In the genomic region with DNA sequence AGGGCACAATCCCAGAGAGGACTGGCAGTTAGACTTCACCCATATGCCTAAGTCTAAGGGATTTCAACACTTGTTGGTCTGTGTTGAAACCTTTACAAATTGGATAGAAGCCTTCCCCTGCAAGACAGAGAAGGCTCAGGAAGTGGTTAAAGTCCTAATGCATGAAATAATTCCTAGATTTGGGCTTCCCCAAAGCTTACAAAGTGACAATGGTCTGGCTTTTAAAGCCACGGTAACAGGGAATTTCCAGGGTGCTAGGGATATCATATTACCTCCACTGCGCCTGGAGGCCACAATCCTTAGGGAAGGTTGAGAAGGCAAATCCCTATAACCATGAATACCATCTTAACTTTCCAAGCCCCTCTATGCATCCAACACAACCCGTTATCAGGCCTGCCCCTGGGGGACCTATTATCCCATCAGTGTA, we compare ENCODE assay signal across 2 cellular contexts.
TF ChIP-seq lines count a peak whose summit lies in the region.

No MANE protein-coding gene starts in this region.

TF ChIP-seq in liver, 16 proteins besides CTCF, POLR2A, EP300 and RAD21:
- no peak for TF ChIP-seq TAF1 (conservative IDR thresholded peaks at IDR 0.05)
- TF ChIP-seq FOXA1 (IDR thresholded peaks at IDR 0.05), result no peak
- TF ChIP-seq, protein P1, sequence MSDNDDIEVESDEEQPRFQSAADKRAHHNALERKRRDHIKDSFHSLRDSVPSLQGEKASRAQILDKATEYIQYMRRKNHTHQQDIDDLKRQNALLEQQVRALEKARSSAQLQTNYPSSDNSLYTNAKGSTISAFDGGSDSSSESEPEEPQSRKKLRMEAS (IDR thresholded peaks at IDR 0.05), result no peak
- TF ChIP-seq EGR1 (IDR thresholded peaks at IDR 0.05; ENCODE audit: low read depth in 2 of 2), result no peak
- no peak for TF ChIP-seq FOXA2 (IDR thresholded peaks at IDR 0.05)
- peak; percentile 63 for TF ChIP-seq HNF4G (IDR thresholded peaks at IDR 0.05)
- TF ChIP-seq HNF4A (conservative IDR thresholded peaks at IDR 0.05), result peak; percentile 86 to 92
- TF ChIP-seq RXRA (IDR thresholded peaks at IDR 0.05), result peak in 1 of 2 donors; percentile 11
- TF ChIP-seq, protein P2, sequence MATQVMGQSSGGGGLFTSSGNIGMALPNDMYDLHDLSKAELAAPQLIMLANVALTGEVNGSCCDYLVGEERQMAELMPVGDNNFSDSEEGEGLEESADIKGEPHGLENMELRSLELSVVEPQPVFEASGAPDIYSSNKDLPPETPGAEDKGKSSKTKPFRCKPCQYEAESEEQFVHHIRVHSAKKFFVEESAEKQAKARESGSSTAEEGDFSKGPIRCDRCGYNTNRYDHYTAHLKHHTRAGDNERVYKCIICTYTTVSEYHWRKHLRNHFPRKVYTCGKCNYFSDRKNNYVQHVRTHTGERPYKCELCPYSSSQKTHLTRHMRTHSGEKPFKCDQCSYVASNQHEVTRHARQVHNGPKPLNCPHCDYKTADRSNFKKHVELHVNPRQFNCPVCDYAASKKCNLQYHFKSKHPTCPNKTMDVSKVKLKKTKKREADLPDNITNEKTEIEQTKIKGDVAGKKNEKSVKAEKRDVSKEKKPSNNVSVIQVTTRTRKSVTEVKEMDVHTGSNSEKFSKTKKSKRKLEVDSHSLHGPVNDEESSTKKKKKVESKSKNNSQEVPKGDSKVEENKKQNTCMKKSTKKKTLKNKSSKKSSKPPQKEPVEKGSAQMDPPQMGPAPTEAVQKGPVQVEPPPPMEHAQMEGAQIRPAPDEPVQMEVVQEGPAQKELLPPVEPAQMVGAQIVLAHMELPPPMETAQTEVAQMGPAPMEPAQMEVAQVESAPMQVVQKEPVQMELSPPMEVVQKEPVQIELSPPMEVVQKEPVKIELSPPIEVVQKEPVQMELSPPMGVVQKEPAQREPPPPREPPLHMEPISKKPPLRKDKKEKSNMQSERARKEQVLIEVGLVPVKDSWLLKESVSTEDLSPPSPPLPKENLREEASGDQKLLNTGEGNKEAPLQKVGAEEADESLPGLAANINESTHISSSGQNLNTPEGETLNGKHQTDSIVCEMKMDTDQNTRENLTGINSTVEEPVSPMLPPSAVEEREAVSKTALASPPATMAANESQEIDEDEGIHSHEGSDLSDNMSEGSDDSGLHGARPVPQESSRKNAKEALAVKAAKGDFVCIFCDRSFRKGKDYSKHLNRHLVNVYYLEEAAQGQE (IDR thresholded peaks at IDR 0.05), result no peak
- TF ChIP-seq NR2F2 (IDR thresholded peaks at IDR 0.05), result no peak
- TF ChIP-seq YY1 (IDR thresholded peaks at IDR 0.05), result no peak
- peak; percentile 46 for TF ChIP-seq SP1 (IDR thresholded peaks at IDR 0.05)
- no peak for TF ChIP-seq GABPA (IDR thresholded peaks at IDR 0.05 in 1 of 2, conservative IDR thresholded peaks at IDR 0.05 in 1 of 2)
- TF ChIP-seq, protein P3, sequence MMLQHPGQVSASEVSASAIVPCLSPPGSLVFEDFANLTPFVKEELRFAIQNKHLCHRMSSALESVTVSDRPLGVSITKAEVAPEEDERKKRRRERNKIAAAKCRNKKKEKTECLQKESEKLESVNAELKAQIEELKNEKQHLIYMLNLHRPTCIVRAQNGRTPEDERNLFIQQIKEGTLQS (IDR thresholded peaks at IDR 0.05), result no peak
- no peak for TF ChIP-seq JUND (IDR thresholded peaks at IDR 0.05)
- TF ChIP-seq, protein P4, sequence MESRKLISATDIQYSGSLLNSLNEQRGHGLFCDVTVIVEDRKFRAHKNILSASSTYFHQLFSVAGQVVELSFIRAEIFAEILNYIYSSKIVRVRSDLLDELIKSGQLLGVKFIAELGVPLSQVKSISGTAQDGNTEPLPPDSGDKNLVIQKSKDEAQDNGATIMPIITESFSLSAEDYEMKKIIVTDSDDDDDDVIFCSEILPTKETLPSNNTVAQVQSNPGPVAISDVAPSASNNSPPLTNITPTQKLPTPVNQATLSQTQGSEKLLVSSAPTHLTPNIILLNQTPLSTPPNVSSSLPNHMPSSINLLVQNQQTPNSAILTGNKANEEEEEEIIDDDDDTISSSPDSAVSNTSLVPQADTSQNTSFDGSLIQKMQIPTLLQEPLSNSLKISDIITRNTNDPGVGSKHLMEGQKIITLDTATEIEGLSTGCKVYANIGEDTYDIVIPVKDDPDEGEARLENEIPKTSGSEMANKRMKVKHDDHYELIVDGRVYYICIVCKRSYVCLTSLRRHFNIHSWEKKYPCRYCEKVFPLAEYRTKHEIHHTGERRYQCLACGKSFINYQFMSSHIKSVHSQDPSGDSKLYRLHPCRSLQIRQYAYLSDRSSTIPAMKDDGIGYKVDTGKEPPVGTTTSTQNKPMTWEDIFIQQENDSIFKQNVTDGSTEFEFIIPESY (IDR thresholded peaks at IDR 0.05), result no peak

TF ChIP-seq in H1, 55 proteins besides CTCF, POLR2A, EP300 and RAD21:
- TF ChIP-seq CTBP2 (IDR thresholded peaks at IDR 0.05; ENCODE audit: borderline replicate concordance, insufficient read depth, insufficient read length, low read length) (no peak), EGR1 (IDR thresholded peaks at IDR 0.05; ENCODE audit: borderline replicate concordance, low read depth, low read length) (no peak), SP2 (IDR thresholded peaks at IDR 0.05; ENCODE audit: low read length) (no peak), FOSL1 (IDR thresholded peaks at IDR 0.05; ENCODE audit: insufficient read depth, low read depth, low read length) (no peak), KDM4A (IDR thresholded peaks at IDR 0.05; ENCODE audit: low read depth, low read length, severe bottlenecking) (no peak), NANOG (IDR thresholded peaks at IDR 0.05; ENCODE audit: insufficient read depth, low read depth, low read length, poor library complexity, severe bottlenecking) (no peak), HDAC2 (IDR thresholded peaks at IDR 0.05; ENCODE audit: borderline replicate concordance in 1 of 2, low read depth in 2 of 2, low read length in 2 of 2) (no peak), RBBP5 (IDR thresholded peaks at IDR 0.05; ENCODE audit: borderline replicate concordance, low read depth, low read length) (no peak), JUND (IDR thresholded peaks at IDR 0.05; ENCODE audit: low read length) (no peak), SIX5 (IDR thresholded peaks at IDR 0.05; ENCODE audit: low read depth, low read length) (no peak), CBX8 (IDR thresholded peaks at IDR 0.05; ENCODE audit: borderline replicate concordance, low read depth, low read length) (no peak), GTF2F1 (IDR thresholded peaks at IDR 0.05; ENCODE audit: borderline replicate concordance, low read depth, low read length) (no peak), TBP (IDR thresholded peaks at IDR 0.05; ENCODE audit: low read depth, low read length) (no peak), KDM1A (IDR thresholded peaks at IDR 0.05; ENCODE audit: borderline replicate concordance, low read length) (no peak), TEAD4 (IDR thresholded peaks at IDR 0.05; ENCODE audit: low read depth, low read length) (no peak), SP4 (IDR thresholded peaks at IDR 0.05; ENCODE audit: low read length) (no peak)
- TF ChIP-seq, protein P5, sequence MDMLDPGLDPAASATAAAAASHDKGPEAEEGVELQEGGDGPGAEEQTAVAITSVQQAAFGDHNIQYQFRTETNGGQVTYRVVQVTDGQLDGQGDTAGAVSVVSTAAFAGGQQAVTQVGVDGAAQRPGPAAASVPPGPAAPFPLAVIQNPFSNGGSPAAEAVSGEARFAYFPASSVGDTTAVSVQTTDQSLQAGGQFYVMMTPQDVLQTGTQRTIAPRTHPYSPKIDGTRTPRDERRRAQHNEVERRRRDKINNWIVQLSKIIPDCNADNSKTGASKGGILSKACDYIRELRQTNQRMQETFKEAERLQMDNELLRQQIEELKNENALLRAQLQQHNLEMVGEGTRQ (IDR thresholded peaks at IDR 0.05; ENCODE audit: low read length), result no peak
- TF ChIP-seq, protein P1 (IDR thresholded peaks at IDR 0.05), result no peak
- TF ChIP-seq, protein P6, sequence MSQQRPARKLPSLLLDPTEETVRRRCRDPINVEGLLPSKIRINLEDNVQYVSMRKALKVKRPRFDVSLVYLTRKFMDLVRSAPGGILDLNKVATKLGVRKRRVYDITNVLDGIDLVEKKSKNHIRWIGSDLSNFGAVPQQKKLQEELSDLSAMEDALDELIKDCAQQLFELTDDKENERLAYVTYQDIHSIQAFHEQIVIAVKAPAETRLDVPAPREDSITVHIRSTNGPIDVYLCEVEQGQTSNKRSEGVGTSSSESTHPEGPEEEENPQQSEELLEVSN (IDR thresholded peaks at IDR 0.05), result no peak
- TF ChIP-seq, protein P7, sequence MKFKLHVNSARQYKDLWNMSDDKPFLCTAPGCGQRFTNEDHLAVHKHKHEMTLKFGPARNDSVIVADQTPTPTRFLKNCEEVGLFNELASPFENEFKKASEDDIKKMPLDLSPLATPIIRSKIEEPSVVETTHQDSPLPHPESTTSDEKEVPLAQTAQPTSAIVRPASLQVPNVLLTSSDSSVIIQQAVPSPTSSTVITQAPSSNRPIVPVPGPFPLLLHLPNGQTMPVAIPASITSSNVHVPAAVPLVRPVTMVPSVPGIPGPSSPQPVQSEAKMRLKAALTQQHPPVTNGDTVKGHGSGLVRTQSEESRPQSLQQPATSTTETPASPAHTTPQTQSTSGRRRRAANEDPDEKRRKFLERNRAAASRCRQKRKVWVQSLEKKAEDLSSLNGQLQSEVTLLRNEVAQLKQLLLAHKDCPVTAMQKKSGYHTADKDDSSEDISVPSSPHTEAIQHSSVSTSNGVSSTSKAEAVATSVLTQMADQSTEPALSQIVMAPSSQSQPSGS (IDR thresholded peaks at IDR 0.05; ENCODE audit: low read length), result no peak
